17 cellular contexts compared by ENCODE assay signal in the genomic region with DNA sequence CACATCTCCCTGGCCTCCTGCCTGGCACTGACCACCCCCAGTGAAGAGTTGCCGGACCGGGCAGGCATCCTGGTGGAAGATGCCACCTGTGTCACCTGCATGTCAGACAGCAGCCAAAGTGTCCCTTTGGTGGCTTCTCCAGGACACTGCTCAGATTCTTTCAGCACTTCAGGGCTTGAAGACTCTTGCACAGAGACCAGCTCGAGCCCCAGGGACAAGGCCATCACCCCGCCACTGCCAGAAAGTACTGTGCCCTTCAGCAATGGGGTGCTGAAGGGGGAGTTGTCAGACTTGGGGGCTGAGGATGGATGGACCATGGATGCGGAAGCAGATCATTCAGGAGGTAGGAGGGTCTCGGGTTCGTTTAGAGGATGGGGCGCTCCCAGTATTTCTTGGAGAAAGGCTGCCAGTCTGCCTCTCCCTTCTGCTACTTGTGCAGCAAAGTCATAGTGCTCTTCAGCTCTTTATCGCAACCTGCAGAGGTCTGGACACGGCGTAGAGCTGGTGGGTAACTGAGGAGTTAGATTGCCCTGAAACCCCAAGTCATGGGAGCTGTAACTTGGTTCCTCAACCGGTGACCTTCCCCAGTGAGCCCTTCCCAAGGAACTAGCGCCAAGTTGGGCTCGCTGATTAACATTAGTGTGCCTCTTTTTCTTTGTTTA. TPM values are rescaled to one million over a fixed set of nuclear protein-coding genes. Genes with fewer than 3 reads are reported as not detected.
DNase-seq lines count a peak whose midpoint lies in the region; ATAC-seq and TF ChIP-seq lines count a peak whose summit lies in the region.
"Had no signal": no experiment of that assay in that cellular context is flagged by ENCODE, and none has a peak within 500 bp of the region (broad histone marks: within the 10 kb centered on the region; RNA-seq: fewer than 3 reads in every experiment).

No MANE protein-coding gene starts in this region.

- H3K4me1 ChIP-seq in left ventricle myocardium inferior (peaks cover 100% of the 10 kb centered on the region), duodenal mucosa (ENCODE audit: control insufficient read depth in 1 of 2, insufficient read depth in 2 of 2, low read length in 2 of 2) (peaks cover 63 to 67% of the 10 kb centered on the region in 2 donors), mucosa of stomach (ENCODE audit: control insufficient read depth, insufficient read depth, low read length) (peaks cover 62% of the 10 kb centered on the region), upper lobe of right lung (peaks cover 20% of the 10 kb centered on the region)

- DNase-seq in left ventricle myocardium inferior (no peak), left cardiac atrium (no peak), upper lobe of right lung (no peak), HK-2 (ENCODE audit: unreplicated experiment) (no peak), glutamatergic neuron (no peak)
- DNase-seq: activated CD4-positive, CD25-positive, alpha-beta regulatory T cell; activated effector memory CD4-positive, alpha-beta T cell treated with Interleukin-2 at 50 U/mL for 16 hours; amygdala; CD4-positive, alpha-beta memory T cell; cortex of kidney; MV-4-11; stimulated activated CD4-positive, alpha-beta T cell treated with anti-CD3 and anti-CD28 coated beads, Interleukin-4, amount 100 ng/mL, for 24 hours; T-cell had no signal

- peaks cover 10% of the 10 kb centered on the region for H3K36me3 Mint-ChIP-seq in glutamatergic neuron (ENCODE audit: unreplicated experiment)

- no peak overlapping the region for H3K27ac Mint-ChIP-seq in glutamatergic neuron (ENCODE audit: unreplicated experiment)
- H3K27ac Mint-ChIP-seq: T-cell had no signal

- H3K9ac ChIP-seq in duodenal mucosa (ENCODE audit: low read depth in 1 of 2, low read length in 2 of 2) (peak overlapping the region; percentile 33 to 46), mucosa of stomach (ENCODE audit: low read length) (peak overlapping the region; percentile 37)

- ATAC-seq in left cardiac atrium: no peak
- ATAC-seq in upper lobe of right lung: no peak
- no peak for ATAC-seq in GM21528 (IDR thresholded peaks at IDR 0.05; ENCODE audit: low FRiP score, unreplicated experiment)
- ATAC-seq: sciatic nerve, T-cell had no signal

- no peak for TF ChIP-seq CTCF in left ventricle myocardium inferior (IDR thresholded peaks at IDR 0.05; ENCODE audit: borderline replicate concordance)
- no peak for TF ChIP-seq CTCF in upper lobe of right lung (IDR thresholded peaks at IDR 0.05)
- no peak for TF ChIP-seq CTCF in glutamatergic neuron (IDR thresholded peaks at IDR 0.05; ENCODE audit: partially characterized antibody, unreplicated experiment)

- H3K27me3 Mint-ChIP-seq in glutamatergic neuron (ENCODE audit: unreplicated experiment): peaks cover 4% of the 10 kb centered on the region
- H3K27me3 Mint-ChIP-seq: CD4-positive, alpha-beta memory T cell; T-cell had no signal

- intact Hi-C loops in left ventricle myocardium inferior (cut with micrococcal nuclease): no loop called here
- intact Hi-C loops in left cardiac atrium (cut with DNase I): no loop called here
- intact Hi-C loops in upper lobe of right lung (cut with DNase I): no loop called here

- H3K4me3 ChIP-seq in left ventricle myocardium inferior (no peak overlapping the region), duodenal mucosa (ENCODE audit: low read depth in 1 of 2, low read length in 2 of 2) (no peak overlapping the region), mucosa of stomach (ENCODE audit: low read length) (no peak overlapping the region), upper lobe of right lung (no peak overlapping the region)

- H3K9me3 Mint-ChIP-seq in glutamatergic neuron (ENCODE audit: unreplicated experiment): peaks cover 2% of the 10 kb centered on the region
- H3K9me3 Mint-ChIP-seq: CD4-positive, alpha-beta memory T cell; T-cell had no signal

- H3K4me1 Mint-ChIP-seq in glutamatergic neuron (ENCODE audit: low read depth, unreplicated experiment): peaks cover 31% of the 10 kb centered on the region

- H3K27ac ChIP-seq in left ventricle myocardium inferior (replicated peaks) (peak overlapping the region; percentile 95), duodenal mucosa (ENCODE audit: low read depth, low read length) (peak overlapping the region; percentile 60), upper lobe of right lung (peak overlapping the region; percentile 61)

- H3K4me3 Mint-ChIP-seq in glutamatergic neuron (ENCODE audit: unreplicated experiment): no peak overlapping the region
- H3K4me3 Mint-ChIP-seq: CD4-positive, alpha-beta memory T cell; T-cell had no signal

- H3K27me3 ChIP-seq in left ventricle myocardium inferior (ENCODE audit: low read depth) (no peaks in the 10 kb centered on the region), duodenal mucosa (ENCODE audit: control insufficient read depth in 1 of 2, insufficient read depth in 2 of 2, low read length in 2 of 2) (no peaks in the 10 kb centered on the region), mucosa of stomach (ENCODE audit: control insufficient read depth, insufficient read depth, low read length) (no peaks in the 10 kb centered on the region), upper lobe of right lung (no peaks in the 10 kb centered on the region)

- no peaks in the 10 kb centered on the region for H3K9me3 ChIP-seq in left ventricle myocardium inferior (replicated peaks)
- no peaks in the 10 kb centered on the region for H3K9me3 ChIP-seq in duodenal mucosa (ENCODE audit: control insufficient read depth in 1 of 2, low read length in 2 of 2)
- H3K9me3 ChIP-seq in mucosa of stomach (ENCODE audit: control insufficient read depth, low read length): no peaks in the 10 kb centered on the region
- H3K9me3 ChIP-seq in upper lobe of right lung: no peaks in the 10 kb centered on the region

- H3K36me3 ChIP-seq in left ventricle myocardium inferior (peaks cover 13% of the 10 kb centered on the region), duodenal mucosa (ENCODE audit: control insufficient read depth in 1 of 2, insufficient read depth in 2 of 2, low read length in 2 of 2) (peaks cover 4 to 33% of the 10 kb centered on the region in 2 donors), mucosa of stomach (ENCODE audit: control insufficient read depth, insufficient read depth, low read length) (peaks cover 10% of the 10 kb centered on the region), upper lobe of right lung (peaks cover 10% of the 10 kb centered on the region)

RNA-seq across cellular contexts. Expression of gene AKAP1, which starts 21.9 kb away (rescaled TPM):
- total RNA-seq in left ventricle myocardium inferior (214 TPM), left cardiac atrium (100 to 1,000 TPM in 1 of 2 donors, 10 to 100 TPM in 1; 86.3 to 131 TPM), upper lobe of right lung (59.9 TPM), glutamatergic neuron (ENCODE audit: unreplicated experiment) (35.6 TPM)
